In genomic region chr6:68633654-68634502, GRCh38 we compare ENCODE assay signal across 8 cellular contexts. TPM values are rescaled to one million over a fixed set of nuclear protein-coding genes. Genes with fewer than 3 reads are reported as not detected.
DNase-seq lines count a peak whose midpoint lies in the region; ATAC-seq, FAIRE-seq and TF ChIP-seq lines count a peak whose summit lies in the region.

No MANE protein-coding gene starts in this region.

- no peak for ATAC-seq in activated T-helper 17 cell treated with anti-CD3 and anti-CD28 coated beads, Interleukin-2, amount 50 U/mL, for 72 hours (replicated peaks)

- intact Hi-C loops in activated CD4-positive, alpha-beta T cell treated with anti-CD3 and anti-CD28 coated beads, Interleukin-2, amount 10 ng/mL, durations not matched to agents 24 days and 14 days (cut with micrococcal nuclease) = no loop called here
- intact Hi-C loops in kidney (cut with DNase I) = no loop called here
- intact Hi-C loops in testis (cut with DNase I; ENCODE audit: low total_unique reads) = no loop called here

- H3K27ac Mint-ChIP-seq in activated CD4-positive, alpha-beta T cell treated with anti-CD3 and anti-CD28 coated beads, Interleukin-2, amount 10 ng/mL, durations not matched to agents 24 days and 14 days = no peak overlapping the region
- no peak overlapping the region for H3K27ac Mint-ChIP-seq in activated T-helper 17 cell treated with anti-CD3 and anti-CD28 coated beads, Interleukin-2, amount 50 U/mL, for 72 hours

- H3K9me3 ChIP-seq in kidney (ENCODE audit: control insufficient read depth in 1 of 2, low read length in 2 of 2) (no peaks in the 10 kb centered on the region), testis (no peaks in the 10 kb centered on the region)

- H3K9me3 Mint-ChIP-seq in activated CD4-positive, alpha-beta T cell treated with anti-CD3 and anti-CD28 coated beads, Interleukin-2, amount 10 ng/mL, durations not matched to agents 24 days and 14 days = no peaks in the 10 kb centered on the region
- H3K9me3 Mint-ChIP-seq in activated T-helper 17 cell treated with anti-CD3 and anti-CD28 coated beads, Interleukin-2, amount 50 U/mL, for 72 hours = no peaks in the 10 kb centered on the region

- H3K4me3 ChIP-seq in kidney (ENCODE audit: low read length in 2 of 2) (peak overlapping the region; percentile 81 to 83), testis (peak overlapping the region; percentile 53 to 73)

- peak overlapping the region; percentile 85 for H3K4me3 Mint-ChIP-seq in activated CD4-positive, alpha-beta T cell treated with anti-CD3 and anti-CD28 coated beads, Interleukin-2, amount 10 ng/mL, durations not matched to agents 24 days and 14 days
- peak overlapping the region; percentile 91 for H3K4me3 Mint-ChIP-seq in activated T-helper 17 cell treated with anti-CD3 and anti-CD28 coated beads, Interleukin-2, amount 50 U/mL, for 72 hours

- TF ChIP-seq POLR2A in testis (IDR thresholded peaks at IDR 0.05) = no peak

- H3K36me3 Mint-ChIP-seq in activated CD4-positive, alpha-beta T cell treated with anti-CD3 and anti-CD28 coated beads, Interleukin-2, amount 10 ng/mL, durations not matched to agents 24 days and 14 days (ENCODE audit: low read depth) = no peaks in the 10 kb centered on the region
- no peaks in the 10 kb centered on the region for H3K36me3 Mint-ChIP-seq in activated T-helper 17 cell treated with anti-CD3 and anti-CD28 coated beads, Interleukin-2, amount 50 U/mL, for 72 hours (ENCODE audit: low read depth)

- no peak overlapping the region for H3K27ac ChIP-seq in kidney (ENCODE audit: low read depth in 2 of 2, low read length in 2 of 2)
- H3K27ac ChIP-seq in testis = peak overlapping the region; percentile 52 to 77

- H3K9ac ChIP-seq in kidney (ENCODE audit: low read length in 2 of 2) = peak overlapping the region in 1 of 2 donors; percentile 71

- no peak for DNase-seq in activated CD4-positive, alpha-beta T cell treated with anti-CD3 and anti-CD28 coated beads, Interleukin-2, amount 10 ng/mL, durations not matched to agents 24 days and 14 days
- no peak for DNase-seq in activated CD4-positive, alpha-beta T cell treated with anti-CD3 and anti-CD28 coated beads for 48 hours
- DNase-seq in kidney = no peak
- DNase-seq in testis = no peak
- no peak for DNase-seq in NOMO-1 (lab: John Stamatoyannopoulos, UW; ENCODE audit: unreplicated experiment in 2 of 2)
- no peak for DNase-seq in activated naive CD4-positive, alpha-beta T cell (lab: John Stamatoyannopoulos, UW)
- no peak for DNase-seq in stimulated activated CD4-positive, alpha-beta T cell treated with anti-CD3 and anti-CD28 coated beads, Interleukin-4, amount 100 ng/mL, for 1 hour

- peaks cover 14% of the 10 kb centered on the region for H3K4me1 Mint-ChIP-seq in activated CD4-positive, alpha-beta T cell treated with anti-CD3 and anti-CD28 coated beads, Interleukin-2, amount 10 ng/mL, durations not matched to agents 24 days and 14 days
- H3K4me1 Mint-ChIP-seq in activated T-helper 17 cell treated with anti-CD3 and anti-CD28 coated beads, Interleukin-2, amount 50 U/mL, for 72 hours = peaks cover 11% of the 10 kb centered on the region

- H3K27me3 Mint-ChIP-seq in activated CD4-positive, alpha-beta T cell treated with anti-CD3 and anti-CD28 coated beads, Interleukin-2, amount 10 ng/mL, durations not matched to agents 24 days and 14 days = peaks cover 48% of the 10 kb centered on the region
- peaks cover 33% of the 10 kb centered on the region for H3K27me3 Mint-ChIP-seq in activated T-helper 17 cell treated with anti-CD3 and anti-CD28 coated beads, Interleukin-2, amount 50 U/mL, for 72 hours

- no peaks in the 10 kb centered on the region for H3K36me3 ChIP-seq in kidney (ENCODE audit: control insufficient read depth in 1 of 2, insufficient read depth in 2 of 2, low read length in 2 of 2)
- no peaks in the 10 kb centered on the region for H3K36me3 ChIP-seq in testis (ENCODE audit: low read depth, missing control alignments)

- WGBS in testis, 2 donors = 5 to 8% methylated on average over 15 of the region's 15 CpGs

- H3K27me3 ChIP-seq in testis = no peaks in the 10 kb centered on the region

- TF ChIP-seq CTCF in kidney (IDR thresholded peaks at IDR 0.05; ENCODE audit: borderline replicate concordance, extremely low read depth, insufficient read depth) (no peak), testis (IDR thresholded peaks at IDR 0.05) (no peak)

- FAIRE-seq in kidney (lab: Jason Lieb, UNC) = no peak

- peaks cover 0 to 5% of the 10 kb centered on the region in 2 donors for H3K4me1 ChIP-seq in kidney (ENCODE audit: control insufficient read depth in 1 of 2, insufficient read depth in 1 of 2, low read depth in 1 of 2, low read length in 2 of 2)
- H3K4me1 ChIP-seq in testis = no peaks in the 10 kb centered on the region

RNA-seq across cellular contexts. Expression of gene ADGRB3, which starts 1.2 kb away (rescaled TPM):
- not detected in 2 replicates for total RNA-seq in activated CD4-positive, alpha-beta T cell treated with anti-CD3 and anti-CD28 coated beads, Interleukin-2, amount 10 ng/mL, durations not matched to agents 24 days and 14 days
- total RNA-seq in activated T-helper 17 cell treated with anti-CD3 and anti-CD28 coated beads, Interleukin-2, amount 50 U/mL, for 72 hours = under 1 TPM in 1 of 2 donors, not detected in 1; 0.05 TPM
- total RNA-seq in kidney = 2.2 TPM
- polyA plus RNA-seq in kidney (ENCODE audit: insufficient read depth, low read depth, low replicate concordance) = 0.26 TPM
- 1 to 10 TPM; 4.3 to 5.7 TPM for total RNA-seq in testis
- polyA plus RNA-seq in testis (ENCODE audit: insufficient read depth, low read depth, low replicate concordance) = 3.2 TPM

Comparison
In these comparisons a context has a peak if more than half of its experiments do, and no peak if none do; other contexts are left out.
1. H3K27ac ChIP-seq: peak in testis (2 of 2); none in kidney (0 of 2).